ENCODE assay signal across 9 cellular contexts in the genomic region with DNA sequence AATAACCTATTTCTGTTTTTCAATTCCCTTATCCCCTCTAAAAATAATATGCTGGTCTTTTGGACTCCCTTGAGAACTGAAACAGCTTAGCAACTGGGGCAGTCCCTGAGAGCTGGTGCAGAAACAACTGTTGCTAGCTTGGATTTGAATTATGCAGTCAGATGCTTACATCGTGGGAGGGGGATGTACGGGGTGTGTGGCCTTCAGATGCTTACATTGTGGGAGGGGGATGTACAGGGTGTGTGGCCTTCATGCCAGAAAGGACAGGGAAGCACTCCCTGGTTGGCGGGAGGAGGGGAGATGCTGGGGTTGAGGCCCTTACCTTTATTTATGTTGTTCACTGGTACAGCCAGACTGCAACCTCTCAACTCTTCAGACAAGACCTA. TPM values are rescaled to one million over a fixed set of nuclear protein-coding genes. Genes with fewer than 3 reads are reported as not detected.
DNase-seq lines count a peak whose midpoint lies in the region; ATAC-seq and TF ChIP-seq lines count a peak whose summit lies in the region.
"Had no signal": no experiment of that assay in that cellular context is flagged by ENCODE, and none has a peak within 500 bp of the region (broad histone marks: within the 10 kb centered on the region; RNA-seq: fewer than 3 reads in every experiment).

No MANE protein-coding gene starts in this region.

- peak overlapping the region in 1 of 3 donors; percentile 72 for H3K27ac Mint-ChIP-seq in CD4-positive, CD25-positive, alpha-beta regulatory T cell

- TF ChIP-seq EP300 in esophagus muscularis mucosa (IDR thresholded peaks at IDR 0.05): no peak
- no peak for TF ChIP-seq EP300 in ovary (IDR thresholded peaks at IDR 0.05)

- H3K36me3 Mint-ChIP-seq in CD4-positive, CD25-positive, alpha-beta regulatory T cell: peaks cover 8% of the 10 kb centered on the region

- no peaks in the 10 kb centered on the region for H3K27me3 Mint-ChIP-seq in CD4-positive, CD25-positive, alpha-beta regulatory T cell

- H3K4me3 Mint-ChIP-seq in CD4-positive, CD25-positive, alpha-beta regulatory T cell: peak overlapping the region in 2 of 4 donors; percentile 20 to 78

- no peaks in the 10 kb centered on the region for H3K9me3 ChIP-seq in CD4-positive, CD25-positive, alpha-beta regulatory T cell (ENCODE audit: control insufficient read depth in 2 of 2, low read length in 2 of 2)
- H3K9me3 ChIP-seq in esophagus muscularis mucosa (no peaks in the 10 kb centered on the region), ovary (no peaks in the 10 kb centered on the region)
- H3K9me3 ChIP-seq: colonic mucosa had no signal

- no peak for DNase-seq in CD4-positive, CD25-positive, alpha-beta regulatory T cell
- DNase-seq in esophagus muscularis mucosa (ENCODE audit: extremely low spot score) (no peak), ovary (no peak), inferior parietal cortex (ENCODE audit: extremely low spot score) (no peak), epidermal melanocyte (ENCODE audit: insufficient read length, low spot score) (no peak), islet precursor cell (no peak)
- DNase-seq: colonic mucosa had no signal

- TF ChIP-seq POLR2A in esophagus muscularis mucosa (IDR thresholded peaks at IDR 0.05; ENCODE audit: low read depth): no peak
- no peak for TF ChIP-seq POLR2A in ovary (IDR thresholded peaks at IDR 0.05)

- 52% methylated on average over 3 of the region's 3 CpGs for WGBS in esophagus muscularis mucosa
- WGBS in ovary, 3 donors: 21 to 24% (median 24%) methylated on average over 3 of the region's 3 CpGs

- H3K36me3 ChIP-seq in CD4-positive, CD25-positive, alpha-beta regulatory T cell (ENCODE audit: control insufficient read depth, insufficient read depth, low read length): no peaks in the 10 kb centered on the region
- H3K36me3 ChIP-seq in esophagus muscularis mucosa (no peaks in the 10 kb centered on the region), ovary (no peaks in the 10 kb centered on the region)
- H3K36me3 ChIP-seq: colonic mucosa had no signal

- H3K27ac ChIP-seq in CD4-positive, CD25-positive, alpha-beta regulatory T cell (ENCODE audit: insufficient read depth, low read length, poor library complexity, severe bottlenecking): no peak overlapping the region
- H3K27ac ChIP-seq in esophagus muscularis mucosa (replicated peaks in 1 of 4): peak overlapping the region; percentile 60 to 70 (median 64)
- no peak overlapping the region for H3K27ac ChIP-seq in ovary
- H3K27ac ChIP-seq: colonic mucosa had no signal

- H3K4me1 ChIP-seq in CD4-positive, CD25-positive, alpha-beta regulatory T cell (ENCODE audit: control insufficient read depth, insufficient read depth, low read length, poor library complexity, severe bottlenecking): peaks cover 23% of the 10 kb centered on the region
- H3K4me1 ChIP-seq in esophagus muscularis mucosa (peaks cover 69 to 86% (median 85%) of the 10 kb centered on the region in 4 donors), ovary (ENCODE audit: insufficient read depth) (peaks cover 13% of the 10 kb centered on the region)

- peaks cover 35 to 81% (median 55%) of the 10 kb centered on the region in 4 donors for H3K4me1 Mint-ChIP-seq in CD4-positive, CD25-positive, alpha-beta regulatory T cell

- H3K4me3 ChIP-seq in CD4-positive, CD25-positive, alpha-beta regulatory T cell (ENCODE audit: low read depth, low read length): no peak overlapping the region
- H3K4me3 ChIP-seq in esophagus muscularis mucosa: peak overlapping the region in 3 of 4 donors; percentile 4 to 26 (median 15)
- H3K4me3 ChIP-seq in ovary: no peak overlapping the region
- H3K4me3 ChIP-seq: colonic mucosa had no signal

- H3K27me3 ChIP-seq in CD4-positive, CD25-positive, alpha-beta regulatory T cell (ENCODE audit: control insufficient read depth, insufficient read depth, low read length): no peaks in the 10 kb centered on the region
- H3K27me3 ChIP-seq in esophagus muscularis mucosa (no peaks in the 10 kb centered on the region), ovary (no peaks in the 10 kb centered on the region)
- H3K27me3 ChIP-seq: colonic mucosa had no signal

- ATAC-seq in CD4-positive, CD25-positive, alpha-beta regulatory T cell (ENCODE audit: low read depth in 2 of 2): peak; percentile 15 to 20
- ATAC-seq in GM18909 (IDR thresholded peaks at IDR 0.05; ENCODE audit: poor library complexity, unreplicated experiment) (peak; percentile 47), HG03064 (IDR thresholded peaks at IDR 0.05; ENCODE audit: low read depth, unreplicated experiment) (peak; percentile 45)

- no peaks in the 10 kb centered on the region for H3K9me3 Mint-ChIP-seq in CD4-positive, CD25-positive, alpha-beta regulatory T cell

- TF ChIP-seq CTCF in esophagus muscularis mucosa (IDR thresholded peaks at IDR 0.05) (no peak), ovary (IDR thresholded peaks at IDR 0.05) (no peak)

- intact Hi-C loops in esophagus muscularis mucosa (cut with DNase I): no loop called here
- intact Hi-C loops in ovary (cut with DNase I): no loop called here

RNA-seq across cellular contexts. Expression of gene LRCH1, which starts 25.6 kb away (rescaled TPM):
- total RNA-seq in CD4-positive, CD25-positive, alpha-beta regulatory T cell: 23.5 TPM
- polyA plus RNA-seq in CD4-positive, CD25-positive, alpha-beta regulatory T cell: 1 to 10 TPM; 2.6 to 3.9 (median 3.2) TPM
- total RNA-seq in esophagus muscularis mucosa (10 to 100 TPM; 42.7 to 66.0 (median 53.1) TPM), ovary (10 to 100 TPM; 10.1 to 19.3 (median 15.8) TPM)
- 10 to 100 TPM in 1 of 2 donors, 1 to 10 TPM in 1; 7.6 to 18.8 TPM for polyA plus RNA-seq in ovary

Comparison
In these comparisons a context has a peak if more than half of its experiments do, and no peak if none do; other contexts are left out.
1. H3K27ac ChIP-seq: peak in esophagus muscularis mucosa (4 of 4); none in CD4-positive, CD25-positive, alpha-beta regulatory T cell (single experiment) and ovary (0 of 2).
2. H3K4me3 ChIP-seq: peak in esophagus muscularis mucosa (3 of 4); none in CD4-positive, CD25-positive, alpha-beta regulatory T cell (single experiment) and ovary (single experiment).
3. Peak in every context shown above with its lines, with median percentiles within 50 percentile points of each other: ATAC-seq.